8 cellular contexts compared by ENCODE assay signal in genomic region chr14:80954771-80955299, GRCh38. TPM values are rescaled to one million over a fixed set of nuclear protein-coding genes. Genes with fewer than 3 reads are reported as not detected.
DNase-seq lines count a peak whose midpoint lies in the region; ATAC-seq and TF ChIP-seq lines count a peak whose summit lies in the region.

No MANE protein-coding gene starts in this region.

- DNase-seq in GM10248 (ENCODE audit: extremely low spot score) (peak; percentile 76), Peyer's patch (peak; percentile 76 to 92 (median 82)), fibroblast of the conjunctiva (ENCODE audit: low read depth) (peak; percentile 61), natural killer cell (peak; percentile 60)
- peak; percentile 63 for DNase-seq in activated T-helper 2 cell treated with anti-CD3 and anti-CD28 coated beads, Interferon-gamma antibody, Interleukin-2, Interleukin-4, amounts not matched to agents 10 μg/mL and 5 μg/mL and 100 μg/mL, durations not matched to agents 14 hours and 24 hours and 36 hours (ENCODE audit: low spot score)
- peak; percentile 57 for DNase-seq in stimulated activated naive B cell treated with anti-CD40 and anti-IgM and Interleukin-4, amounts not matched to agents 10 μg/mL and 1 μg/mL and 100 μg/mL, for 72 hours

- H3K4me3 Mint-ChIP-seq in IgD-negative memory B cell: peak overlapping the region; percentile 69 to 93 (median 84)
- H3K4me3 Mint-ChIP-seq in activated T-helper 2 cell treated with anti-CD3 and anti-CD28 coated beads, Interferon-gamma antibody, Interleukin-2, Interleukin-4, amounts not matched to agents 10 μg/mL and 5 μg/mL and 100 μg/mL, durations not matched to agents 14 hours and 24 hours and 36 hours (ENCODE audit: low read depth): peak overlapping the region; percentile 84
- H3K4me3 Mint-ChIP-seq in natural killer cell: peak overlapping the region; percentile 89
- H3K4me3 Mint-ChIP-seq in stimulated activated naive B cell treated with anti-CD40 and anti-IgM and Interleukin-4, amounts not matched to agents 10 μg/mL and 1 μg/mL and 100 μg/mL, for 72 hours: peak overlapping the region; percentile 86 to 88

- no peaks in the 10 kb centered on the region for H3K36me3 ChIP-seq in Peyer's patch

- CTCF ChIA-PET in GM10248 (lab: Yijun Ruan, JAX): interaction anchor here (0.6 to 12.0 kb wide), 17 partner anchors 12 to 510 kb away, joined by 3 to 132 read pairs (median 6); partner anchors contain the start of gene CEP128

- H3K27me3 ChIP-seq in Peyer's patch: no peaks in the 10 kb centered on the region

- peak overlapping the region; percentile 35 to 62 (median 50) for H3K4me3 ChIP-seq in Peyer's patch

- H3K9me3 ChIP-seq in Peyer's patch: no peaks in the 10 kb centered on the region

- ATAC-seq in natural killer cell: peak; percentile 80 to 82 (median 81)
- ATAC-seq in stimulated activated naive B cell treated with anti-CD40 and anti-IgM and Interleukin-4, amounts not matched to agents 10 μg/mL and 1 μg/mL and 100 μg/mL, for 72 hours (replicated peaks): peak; percentile 57 to 61
- ATAC-seq in GM18870 (IDR thresholded peaks at IDR 0.05; ENCODE audit: unreplicated experiment): no peak

- peaks cover 0 to 9% (median 3%) of the 10 kb centered on the region in 4 donors for H3K4me1 ChIP-seq in Peyer's patch

- peaks cover 36 to 46% (median 39%) of the 10 kb centered on the region in 3 donors for H3K4me1 Mint-ChIP-seq in IgD-negative memory B cell
- H3K4me1 Mint-ChIP-seq in activated T-helper 2 cell treated with anti-CD3 and anti-CD28 coated beads, Interferon-gamma antibody, Interleukin-2, Interleukin-4, amounts not matched to agents 10 μg/mL and 5 μg/mL and 100 μg/mL, durations not matched to agents 14 hours and 24 hours and 36 hours (ENCODE audit: low read depth): peaks cover 49% of the 10 kb centered on the region
- H3K4me1 Mint-ChIP-seq in natural killer cell: peaks cover 22 to 24% of the 10 kb centered on the region in 2 donors
- H3K4me1 Mint-ChIP-seq in stimulated activated naive B cell treated with anti-CD40 and anti-IgM and Interleukin-4, amounts not matched to agents 10 μg/mL and 1 μg/mL and 100 μg/mL, for 72 hours: peaks cover 21 to 23% of the 10 kb centered on the region in 2 donors

- no peaks in the 10 kb centered on the region for H3K36me3 Mint-ChIP-seq in IgD-negative memory B cell
- no peaks in the 10 kb centered on the region for H3K36me3 Mint-ChIP-seq in activated T-helper 2 cell treated with anti-CD3 and anti-CD28 coated beads, Interferon-gamma antibody, Interleukin-2, Interleukin-4, amounts not matched to agents 10 μg/mL and 5 μg/mL and 100 μg/mL, durations not matched to agents 14 hours and 24 hours and 36 hours (ENCODE audit: low read depth)
- H3K36me3 Mint-ChIP-seq in natural killer cell: no peaks in the 10 kb centered on the region
- no peaks in the 10 kb centered on the region for H3K36me3 Mint-ChIP-seq in stimulated activated naive B cell treated with anti-CD40 and anti-IgM and Interleukin-4, amounts not matched to agents 10 μg/mL and 1 μg/mL and 100 μg/mL, for 72 hours

- H3K27ac Mint-ChIP-seq in IgD-negative memory B cell (peak overlapping the region in 1 of 3 donors; percentile 15), natural killer cell (peak overlapping the region; percentile 35 to 82)
- peak overlapping the region; percentile 1 for H3K27ac Mint-ChIP-seq in activated T-helper 2 cell treated with anti-CD3 and anti-CD28 coated beads, Interferon-gamma antibody, Interleukin-2, Interleukin-4, amounts not matched to agents 10 μg/mL and 5 μg/mL and 100 μg/mL, durations not matched to agents 14 hours and 24 hours and 36 hours
- H3K27ac Mint-ChIP-seq in stimulated activated naive B cell treated with anti-CD40 and anti-IgM and Interleukin-4, amounts not matched to agents 10 μg/mL and 1 μg/mL and 100 μg/mL, for 72 hours: peak overlapping the region; percentile 77

- H3K27ac ChIP-seq in Peyer's patch: peak overlapping the region in 1 of 4 donors; percentile 65

- H3K9me3 Mint-ChIP-seq in IgD-negative memory B cell (peaks cover 0 to 2% (median 0%) of the 10 kb centered on the region in 3 donors), natural killer cell (no peaks in the 10 kb centered on the region)
- no peaks in the 10 kb centered on the region for H3K9me3 Mint-ChIP-seq in activated T-helper 2 cell treated with anti-CD3 and anti-CD28 coated beads, Interferon-gamma antibody, Interleukin-2, Interleukin-4, amounts not matched to agents 10 μg/mL and 5 μg/mL and 100 μg/mL, durations not matched to agents 14 hours and 24 hours and 36 hours
- H3K9me3 Mint-ChIP-seq in stimulated activated naive B cell treated with anti-CD40 and anti-IgM and Interleukin-4, amounts not matched to agents 10 μg/mL and 1 μg/mL and 100 μg/mL, for 72 hours: no peaks in the 10 kb centered on the region

- intact Hi-C loops in activated T-helper 2 cell treated with anti-CD3 and anti-CD28 coated beads, Interferon-gamma antibody, Interleukin-2, Interleukin-4, amounts not matched to agents 10 μg/mL and 5 μg/mL and 100 μg/mL, durations not matched to agents 14 hours and 24 hours and 36 hours (cut with micrococcal nuclease): loop anchor here (1.0 to 10.0 kb wide), 4 partner anchors 32 to 500 kb away; no protein-coding TSS in a partner anchor
- intact Hi-C loops in natural killer cell (cut with micrococcal nuclease): loop anchor here (1.0 to 2.0 kb wide), 4 partner anchors 32 to 510 kb away; no protein-coding TSS in a partner anchor

- no peak for TF ChIP-seq POLR2A in Peyer's patch (IDR thresholded peaks at IDR 0.05)

- peaks cover 6% of the 10 kb centered on the region for H3K27me3 Mint-ChIP-seq in IgD-negative memory B cell
- H3K27me3 Mint-ChIP-seq in activated T-helper 2 cell treated with anti-CD3 and anti-CD28 coated beads, Interferon-gamma antibody, Interleukin-2, Interleukin-4, amounts not matched to agents 10 μg/mL and 5 μg/mL and 100 μg/mL, durations not matched to agents 14 hours and 24 hours and 36 hours (ENCODE audit: low read depth): peaks cover 45% of the 10 kb centered on the region
- peaks cover 33 to 46% of the 10 kb centered on the region in 2 donors for H3K27me3 Mint-ChIP-seq in natural killer cell (ENCODE audit: low read depth in 2 of 2)
- peaks cover 9 to 16% of the 10 kb centered on the region in 2 donors for H3K27me3 Mint-ChIP-seq in stimulated activated naive B cell treated with anti-CD40 and anti-IgM and Interleukin-4, amounts not matched to agents 10 μg/mL and 1 μg/mL and 100 μg/mL, for 72 hours

- POLR2A ChIA-PET in GM10248 (lab: Yijun Ruan, JAX): no interaction called here

- TF ChIP-seq CTCF in GM10248 (IDR thresholded peaks at IDR 0.05; ENCODE audit: control extremely low read depth, extremely low read depth, low read depth, missing control alignments) (peak; percentile 73), Peyer's patch (IDR thresholded peaks at IDR 0.05) (peak; percentile 62 to 84 (median 81)), natural killer cell (IDR thresholded peaks at IDR 0.05) (peak; percentile 79)

RNA-seq across cellular contexts. Expression of gene TSHR, which starts 0.6 kb away (rescaled TPM):
- not detected for polyA plus RNA-seq in IgD-negative memory B cell
- total RNA-seq in Peyer's patch (not detected), natural killer cell (under 1 TPM in 1 of 3 donors, not detected in 2; 0.80 TPM)
- total RNA-seq in activated T-helper 2 cell treated with anti-CD3 and anti-CD28 coated beads, Interferon-gamma antibody, Interleukin-2, Interleukin-4, amounts not matched to agents 10 μg/mL and 5 μg/mL and 100 μg/mL, durations not matched to agents 14 hours and 24 hours and 36 hours: not detected in 2 replicates

RNA-seq across cellular contexts. Expression of gene CEP128, which starts 13.3 kb away (rescaled TPM):
- polyA plus RNA-seq in IgD-negative memory B cell: 2.8 TPM
- 10 to 100 TPM in 1 of 4 donors, 1 to 10 TPM in 3; 5.9 to 51.2 (median 6.7) TPM for total RNA-seq in Peyer's patch
- 18.0 and 20.7 TPM in 2 replicates for total RNA-seq in activated T-helper 2 cell treated with anti-CD3 and anti-CD28 coated beads, Interferon-gamma antibody, Interleukin-2, Interleukin-4, amounts not matched to agents 10 μg/mL and 5 μg/mL and 100 μg/mL, durations not matched to agents 14 hours and 24 hours and 36 hours
- 10 to 100 TPM; 14.4 to 16.7 (median 15.6) TPM for total RNA-seq in natural killer cell
